ENCODE assay signal across 22 cellular contexts in genomic region chr1:61580417-61580816, GRCh38.
"Had no signal": no experiment of that assay in that cellular context is flagged by ENCODE, and none has a peak within 500 bp of the region (broad histone marks: within the 10 kb centered on the region; RNA-seq: fewer than 3 reads in every experiment).

No MANE protein-coding gene starts in this region.

- H3K27ac Mint-ChIP-seq: IgD-negative memory B cell had no signal

- H3K4me3 ChIP-seq: K562 had no signal

- DNase-seq: Kasumi-1, MV-4-11, NCI-H1048, NCI-H1105, NCI-H1417, NCI-H1436 treated with DMSO at 0.1 percent for 48 hours, NCI-H1694, NCI-H187 treated with DMSO at 0.1 percent for 48 hours, NCI-H2029 treated with DMSO at 0.1 percent for 48 hours, NCI-H2171 treated with DMSO at 0.1 percent for 48 hours, NCI-H524, NCI-H526 treated with DMSO at 0.1 percent for 48 hours, NCI-H748 treated with DMSO at 0.1 percent for 48 hours, Right ventricle myocardium superior, RPMI8226, SIG-M5, SK-N-SH, SW 1271 had no signal

- H3K4me2 ChIP-seq: KMS-11, SK-N-SH had no signal

- H3K9me3 ChIP-seq: SK-N-SH had no signal

- H3K9ac ChIP-seq: KMS-11, SK-N-SH had no signal

- H3K4me3 Mint-ChIP-seq: IgD-negative memory B cell had no signal

- H3K4me1 Mint-ChIP-seq: IgD-negative memory B cell had no signal

- ATAC-seq: K562 had no signal

- H3K27ac ChIP-seq: HL-60, KMS-11 had no signal
